Comparison of ENCODE assay signal across 7 cellular contexts in genomic region chr12:6493580-6494350, GRCh38. TPM values are rescaled to one million over a fixed set of nuclear protein-coding genes. Genes with fewer than 3 reads are reported as not detected.
DNase-seq lines count a peak whose midpoint lies in the region; ATAC-seq, FAIRE-seq and TF ChIP-seq lines count a peak whose summit lies in the region.

Gene NCAPD2, plus strand, starts transcription at chr12:6494102. Its CDS starts 997 bp downstream, at chr12:6495099.

- H3K27me3 Mint-ChIP-seq in T-helper 2 cell treated with Interferon-gamma antibody and Interleukin-4, amounts not matched to agents 5 μg/mL and 100 μg/mL, for 36 hours (ENCODE audit: low read depth), result no peaks in the 10 kb centered on the region
- H3K27me3 Mint-ChIP-seq in astrocyte (ENCODE audit: low read depth, unreplicated experiment), result no peaks in the 10 kb centered on the region

- peaks cover 56% of the 10 kb centered on the region for H3K79me2 ChIP-seq in astrocyte (ENCODE audit: insufficient read depth, low read length)

- H2AFZ ChIP-seq in astrocyte (ENCODE audit: low read depth, low read length), result peak within 1 kb of the TSS; percentile 93

- H3K36me3 Mint-ChIP-seq in T-helper 2 cell treated with Interferon-gamma antibody and Interleukin-4, amounts not matched to agents 5 μg/mL and 100 μg/mL, for 36 hours (ENCODE audit: low read depth), result peaks cover 45% of the 10 kb centered on the region
- H3K36me3 Mint-ChIP-seq in astrocyte (ENCODE audit: low read depth, unreplicated experiment), result no peaks in the 10 kb centered on the region

- peak within 1 kb of the TSS; percentile 99 for H3K27ac Mint-ChIP-seq in T-helper 2 cell treated with Interferon-gamma antibody and Interleukin-4, amounts not matched to agents 5 μg/mL and 100 μg/mL, for 36 hours
- H3K27ac Mint-ChIP-seq in astrocyte (ENCODE audit: unreplicated experiment), result peak within 1 kb of the TSS; percentile 97

- no peaks in the 10 kb centered on the region for H3K9me3 ChIP-seq in astrocyte (ENCODE audit: insufficient read depth, low read depth, low read length)

- no peaks in the 10 kb centered on the region for H4K20me1 ChIP-seq in astrocyte (ENCODE audit: insufficient read depth, low read length)

- H3K4me3 ChIP-seq in astrocyte (ENCODE audit: insufficient read depth, low read depth, low read length), result peak within 1 kb of the TSS; percentile 95

- H3K36me3 ChIP-seq in astrocyte (ENCODE audit: insufficient read depth, low read length), result peaks cover 12% of the 10 kb centered on the region

- TF ChIP-seq CTCF in astrocyte (IDR thresholded peaks at IDR 0.05; ENCODE audit: insufficient read depth, low read depth, low read length), result peak; percentile 7

- peaks cover 26% of the 10 kb centered on the region for H3K4me1 Mint-ChIP-seq in T-helper 2 cell treated with Interferon-gamma antibody and Interleukin-4, amounts not matched to agents 5 μg/mL and 100 μg/mL, for 36 hours (ENCODE audit: low read depth)
- H3K4me1 Mint-ChIP-seq in astrocyte (ENCODE audit: low read depth, unreplicated experiment), result peaks cover 14% of the 10 kb centered on the region

- peak within 1 kb of the TSS; percentile 98 for H3K4me3 Mint-ChIP-seq in T-helper 2 cell treated with Interferon-gamma antibody and Interleukin-4, amounts not matched to agents 5 μg/mL and 100 μg/mL, for 36 hours
- peak within 1 kb of the TSS; percentile 97 for H3K4me3 Mint-ChIP-seq in astrocyte (ENCODE audit: unreplicated experiment)

- ATAC-seq in GM18502 (IDR thresholded peaks at IDR 0.05; ENCODE audit: poor library complexity, unreplicated experiment) (peak; percentile 85), HG02970 (IDR thresholded peaks at IDR 0.05; ENCODE audit: low FRiP score, unreplicated experiment) (peak; percentile 87)

- H3K27ac ChIP-seq in astrocyte (ENCODE audit: low read depth, low read length), result peak within 1 kb of the TSS; percentile 95

- no peak for FAIRE-seq in astrocyte (lab: Jason Lieb, UNC)

- peak within 1 kb of the TSS; percentile 97 for H3K4me2 ChIP-seq in astrocyte (ENCODE audit: low read length)

- H3K4me1 ChIP-seq in astrocyte (ENCODE audit: insufficient read depth, low read length), result peaks cover 21% of the 10 kb centered on the region

- H3K27me3 ChIP-seq in astrocyte (ENCODE audit: insufficient read depth, low read length), result no peaks in the 10 kb centered on the region

- H3K9me3 Mint-ChIP-seq in T-helper 2 cell treated with Interferon-gamma antibody and Interleukin-4, amounts not matched to agents 5 μg/mL and 100 μg/mL, for 36 hours, result no peaks in the 10 kb centered on the region
- H3K9me3 Mint-ChIP-seq in astrocyte (ENCODE audit: unreplicated experiment), result no peaks in the 10 kb centered on the region

- peak within 1 kb of the TSS; percentile 97 for H3K9ac ChIP-seq in astrocyte (ENCODE audit: low read length)

- DNase-seq in NCI-H1930 (lab: John Stamatoyannopoulos, UW), result peak; percentile 97 to 98
- peak; percentile 97 for DNase-seq in T-helper 2 cell treated with Interferon-gamma antibody and Interleukin-4, amounts not matched to agents 5 μg/mL and 100 μg/mL, for 36 hours (ENCODE audit: low spot score)
- DNase-seq in astrocyte (ENCODE audit: low read depth), result peak; percentile 88
- peak; percentile 95 for DNase-seq in hepatic stellate cell (ENCODE audit: low spot score)
- peak; percentile 90 for DNase-seq in renal cortical epithelial cell (ENCODE audit: low read depth)

RNA-seq across cellular contexts. Expression of gene NCAPD2, which starts in this region (rescaled TPM):
- total RNA-seq in astrocyte (18.6 and 21.1 TPM in 2 replicates), renal cortical epithelial cell (28.1 and 138 TPM in 2 replicates)

Comparison
In these comparisons a context has a peak if more than half of its experiments do, and no peak if none do; other contexts are left out.
1. Peak in every context shown above with its lines: DNase-seq, ATAC-seq, H3K4me3 ChIP-seq and H3K27ac ChIP-seq.